In the genomic region with DNA sequence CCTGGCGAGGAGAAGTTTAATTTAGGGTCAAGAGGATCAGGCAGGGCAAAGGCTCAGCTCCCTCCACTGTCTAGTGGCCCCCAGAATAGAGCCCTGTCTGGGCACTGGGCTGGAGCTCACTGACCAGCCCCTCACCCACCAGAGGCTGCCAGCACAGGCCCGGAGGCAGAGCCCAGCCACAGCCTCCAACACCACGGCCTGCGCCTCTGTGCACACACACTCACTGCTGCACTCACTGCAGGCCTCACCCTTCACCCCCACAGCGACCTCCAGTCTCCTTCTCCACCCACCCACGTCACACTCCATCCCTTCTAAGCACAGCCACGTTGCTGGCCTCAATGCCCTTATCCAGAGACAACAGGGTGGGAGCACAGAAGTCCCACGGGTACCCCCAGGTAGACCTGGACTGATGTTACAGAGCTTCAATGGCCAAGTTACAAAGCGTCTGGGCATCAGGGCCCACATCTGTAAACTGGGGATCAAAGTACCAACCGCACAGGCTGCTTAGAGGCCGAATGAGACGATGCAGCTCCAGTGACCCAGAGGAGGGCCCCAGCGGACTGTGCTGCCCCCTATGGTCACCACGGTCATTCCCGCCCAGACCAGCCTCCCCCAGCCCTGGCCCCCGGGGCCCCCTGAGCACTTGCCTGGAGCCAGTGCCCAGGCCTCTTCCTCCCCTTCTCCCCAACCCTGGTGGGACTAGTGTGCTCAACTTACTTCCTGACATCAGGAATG, we compare ENCODE assay signal across 1 cellular context.
TF ChIP-seq lines count a peak whose summit lies in the region.

No MANE protein-coding gene starts in this region.

TF ChIP-seq in A549, 52 proteins besides CTCF, POLR2A, EP300 and RAD21 (continued from another document):
- TF ChIP-seq, protein P1, sequence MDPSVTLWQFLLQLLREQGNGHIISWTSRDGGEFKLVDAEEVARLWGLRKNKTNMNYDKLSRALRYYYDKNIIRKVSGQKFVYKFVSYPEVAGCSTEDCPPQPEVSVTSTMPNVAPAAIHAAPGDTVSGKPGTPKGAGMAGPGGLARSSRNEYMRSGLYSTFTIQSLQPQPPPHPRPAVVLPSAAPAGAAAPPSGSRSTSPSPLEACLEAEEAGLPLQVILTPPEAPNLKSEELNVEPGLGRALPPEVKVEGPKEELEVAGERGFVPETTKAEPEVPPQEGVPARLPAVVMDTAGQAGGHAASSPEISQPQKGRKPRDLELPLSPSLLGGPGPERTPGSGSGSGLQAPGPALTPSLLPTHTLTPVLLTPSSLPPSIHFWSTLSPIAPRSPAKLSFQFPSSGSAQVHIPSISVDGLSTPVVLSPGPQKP (IDR thresholded peaks at IDR 0.05; ENCODE audit: low read depth, low read length) = no peak
- no peak for TF ChIP-seq CHD4 (IDR thresholded peaks at IDR 0.05; ENCODE audit: borderline replicate concordance)
TF ChIP-seq in A549: peak in this region for 1.
